In the genomic region with DNA sequence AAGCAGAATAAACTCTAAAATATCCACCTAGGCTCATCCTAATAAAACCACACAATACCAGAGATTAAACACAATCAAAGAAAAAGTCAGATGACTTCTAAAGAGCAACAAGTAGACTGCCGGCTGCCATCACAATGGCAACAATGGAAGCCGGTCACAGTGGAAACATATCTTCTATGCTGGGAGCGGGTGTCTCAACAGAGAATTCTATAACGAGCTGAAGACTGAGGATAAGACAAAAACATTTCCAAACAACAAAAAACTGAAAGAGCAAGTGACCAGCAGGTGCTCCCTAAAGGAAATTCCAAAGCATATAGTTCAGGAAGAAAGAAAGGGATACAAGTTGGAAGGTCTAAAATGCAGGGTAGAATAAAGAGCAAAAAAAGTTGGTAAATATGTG, we compare ENCODE assay signal across 30 cellular contexts. TPM values are rescaled to one million over a fixed set of nuclear protein-coding genes. Genes with fewer than 3 reads are reported as not detected.
A peak's percentile ranks its signal among the peaks of the same experiment; 100 is the strongest.
DNase-seq lines count a peak whose midpoint lies in the region; ATAC-seq, FAIRE-seq and TF ChIP-seq lines count a peak whose summit lies in the region.
"Had no signal": no experiment of that assay in that cellular context is flagged by ENCODE, and none has a peak within 500 bp of the region (broad histone marks: within the 10 kb centered on the region; RNA-seq: fewer than 3 reads in every experiment).

No MANE protein-coding gene starts in this region.

- H3K4me1 Mint-ChIP-seq in CD8-positive, alpha-beta T cell (ENCODE audit: low read depth) = peaks cover 62% of the 10 kb centered on the region
- H3K4me1 Mint-ChIP-seq in progenitor cell of endocrine pancreas (ENCODE audit: low read depth) = peaks cover 15% of the 10 kb centered on the region

- intact Hi-C loops in CD8-positive, alpha-beta T cell (cut with DNase I, micrococcal nuclease) = no loop called here
- intact Hi-C loops in esophagus squamous epithelium (cut with DNase I) = no loop called here
- intact Hi-C loops in sigmoid colon (cut with DNase I) = no loop called here

- no peak overlapping the region for H3K27ac ChIP-seq in CD8-positive, alpha-beta T cell (ENCODE audit: low read depth, low read length)
- no peak overlapping the region for H3K27ac ChIP-seq in HEK293 (ENCODE audit: extremely low read depth, low read depth, low read length)
- peak overlapping the region in 3 of 4 donors; percentile 80 to 85 (median 81) for H3K27ac ChIP-seq in esophagus squamous epithelium
- H3K27ac ChIP-seq in sigmoid colon = peak overlapping the region in 3 of 4 donors; percentile 77 to 86 (median 85)
- H3K27ac ChIP-seq: body of pancreas, parathyroid adenoma had no signal

- no peaks in the 10 kb centered on the region for H3K27me3 Mint-ChIP-seq in CD8-positive, alpha-beta T cell (ENCODE audit: low read depth)
- no peaks in the 10 kb centered on the region for H3K27me3 Mint-ChIP-seq in progenitor cell of endocrine pancreas
- H3K27me3 Mint-ChIP-seq: activated T-cell treated with anti-CD3 and anti-CD28 coated beads, Interleukin-2, amount 50 U/mL, for 24 hours; IgD-negative memory B cell had no signal

- no peak overlapping the region for H3K4me3 Mint-ChIP-seq in CD8-positive, alpha-beta T cell
- H3K4me3 Mint-ChIP-seq in progenitor cell of endocrine pancreas (ENCODE audit: low read depth) = no peak overlapping the region
- H3K4me3 Mint-ChIP-seq: activated T-cell treated with anti-CD3 and anti-CD28 coated beads, Interleukin-2, amount 50 U/mL, for 24 hours; IgD-negative memory B cell; nephron progenitor cell had no signal

- CTCF ChIA-PET in CD8-positive, alpha-beta T cell (lab: Charles Lee) = no interaction called here
- CTCF ChIA-PET in HEK293 (lab: Yijun Ruan, JAX) = no interaction called here

- H3K36me3 Mint-ChIP-seq in CD8-positive, alpha-beta T cell = peaks cover 44% of the 10 kb centered on the region
- peaks cover 3% of the 10 kb centered on the region for H3K36me3 Mint-ChIP-seq in progenitor cell of endocrine pancreas (ENCODE audit: insufficient read depth)

- TF ChIP-seq POLR2A in esophagus squamous epithelium (IDR thresholded peaks at IDR 0.05) (no peak), sigmoid colon (IDR thresholded peaks at IDR 0.05) (no peak)

- peaks cover 5% of the 10 kb centered on the region for H3K4me1 ChIP-seq in CD8-positive, alpha-beta T cell (ENCODE audit: insufficient read depth, low read length)
- H3K4me1 ChIP-seq in HEK293 (ENCODE audit: control insufficient read depth, insufficient read depth, low read length) = no peaks in the 10 kb centered on the region
- peaks cover 14 to 91% (median 24%) of the 10 kb centered on the region in 3 donors for H3K4me1 ChIP-seq in esophagus squamous epithelium
- H3K4me1 ChIP-seq in sigmoid colon = peaks cover 0 to 38% (median 30%) of the 10 kb centered on the region in 4 donors
- H3K4me1 ChIP-seq: parathyroid adenoma had no signal

- no peak for DNase-seq in CD8-positive, alpha-beta T cell
- DNase-seq in esophagus squamous epithelium (lab: John Stamatoyannopoulos, UW) (no peak), sigmoid colon (no peak), GM19239 (ENCODE audit: insufficient read length, low spot score) (no peak), progenitor cell of endocrine pancreas (ENCODE audit: low spot score, unreplicated experiment) (no peak)
- DNase-seq in activated effector memory CD4-positive, alpha-beta T cell treated with Interleukin-2 at 50 U/mL for 16 hours = no peak
- DNase-seq: activated CD4-positive, alpha-beta T cell treated with anti-CD3 and anti-CD28 coated beads for 4 hours; activated naive CD4-positive, alpha-beta T cell; activated T-cell treated with anti-CD3 and anti-CD28 coated beads, Interleukin-2, amount 50 U/mL, for 24 hours; body of pancreas; cerebellar nuclear complex; COR-L47; gastrocnemius medialis; kidney glomerular epithelial cell; NCI-H1436 treated with DMSO at 0.1 percent for 48 hours; NCI-H2107; NCI-H345; NCI-H748 treated with DMSO at 0.1 percent for 48 hours; nephron progenitor cell; SHP77 treated with DMSO at 0.1 percent for 48 hours; T-helper 9 cell; transverse colon had no signal

- H3K27me3 ChIP-seq in CD8-positive, alpha-beta T cell (ENCODE audit: insufficient read depth, low read length) = no peaks in the 10 kb centered on the region
- no peaks in the 10 kb centered on the region for H3K27me3 ChIP-seq in esophagus squamous epithelium
- no peaks in the 10 kb centered on the region for H3K27me3 ChIP-seq in sigmoid colon
- H3K27me3 ChIP-seq: body of pancreas, gastrocnemius medialis, right atrium auricular region, transverse colon had no signal

- H3K36me3 ChIP-seq in CD8-positive, alpha-beta T cell (ENCODE audit: insufficient read depth, low read length) = peaks cover 12% of the 10 kb centered on the region
- H3K36me3 ChIP-seq in HEK293 (ENCODE audit: control insufficient read depth in 2 of 2, insufficient read depth in 1 of 2, low read length in 2 of 2) (peaks cover 0 to 26% of the 10 kb centered on the region in 2 experiments), esophagus squamous epithelium (peaks cover 0 to 26% (median 0%) of the 10 kb centered on the region in 3 donors), sigmoid colon (peaks cover 0 to 19% (median 3%) of the 10 kb centered on the region in 4 donors)
- H3K36me3 ChIP-seq: transverse colon had no signal

- POLR2A ChIA-PET in CD8-positive, alpha-beta T cell (lab: Charles Lee) = interaction anchor here (0.8 kb wide), 1 partner anchor 18 kb away, joined by 3 read pairs; no protein-coding TSS in a partner anchor
- POLR2A ChIA-PET in HEK293 (lab: Yijun Ruan, JAX) = no interaction called here

- H3K9me3 Mint-ChIP-seq in CD8-positive, alpha-beta T cell = no peaks in the 10 kb centered on the region
- H3K9me3 Mint-ChIP-seq in progenitor cell of endocrine pancreas (ENCODE audit: low read depth) = no peaks in the 10 kb centered on the region
- H3K9me3 Mint-ChIP-seq: activated T-cell treated with anti-CD3 and anti-CD28 coated beads, Interleukin-2, amount 50 U/mL, for 24 hours; IgD-negative memory B cell had no signal

- no peak for TF ChIP-seq CTCF in CD8-positive, alpha-beta T cell (IDR thresholded peaks at IDR 0.05)
- TF ChIP-seq CTCF in HEK293 (tag by site-specific recombination; IDR thresholded peaks at IDR 0.05) (no peak), esophagus squamous epithelium (IDR thresholded peaks at IDR 0.05) (no peak), sigmoid colon (IDR thresholded peaks at IDR 0.05) (no peak), progenitor cell of endocrine pancreas (IDR thresholded peaks at IDR 0.05; ENCODE audit: unreplicated experiment) (no peak)

- H3K9me3 ChIP-seq in CD8-positive, alpha-beta T cell (ENCODE audit: low read length) = no peaks in the 10 kb centered on the region
- no peaks in the 10 kb centered on the region for H3K9me3 ChIP-seq in HEK293 (ENCODE audit: control insufficient read depth, insufficient read depth, low read depth, low read length)
- no peaks in the 10 kb centered on the region for H3K9me3 ChIP-seq in esophagus squamous epithelium
- H3K9me3 ChIP-seq in sigmoid colon = no peaks in the 10 kb centered on the region
- H3K9me3 ChIP-seq: body of pancreas, gastrocnemius medialis, right atrium auricular region, transverse colon had no signal

- ATAC-seq in CD8-positive, alpha-beta T cell = no peak
- ATAC-seq in GM19452 (IDR thresholded peaks at IDR 0.05; ENCODE audit: unreplicated experiment) = no peak
- ATAC-seq: body of pancreas, gastrocnemius medialis, Panc1 had no signal

- FAIRE-seq in GM19239 (lab: Jason Lieb, UNC) = no peak
- FAIRE-seq: G401.6 had no signal

- peak overlapping the region; percentile 6 for H3K27ac Mint-ChIP-seq in CD8-positive, alpha-beta T cell
- H3K27ac Mint-ChIP-seq in progenitor cell of endocrine pancreas = no peak overlapping the region
- H3K27ac Mint-ChIP-seq: IgD-negative memory B cell, nephron progenitor cell had no signal

- TF ChIP-seq EP300 in sigmoid colon (IDR thresholded peaks at IDR 0.05) = no peak

- H3K4me3 ChIP-seq in CD8-positive, alpha-beta T cell (ENCODE audit: low read depth, low read length) = no peak overlapping the region
- H3K4me3 ChIP-seq in HEK293 (ENCODE audit: low read depth, low read length) = no peak overlapping the region
- H3K4me3 ChIP-seq in esophagus squamous epithelium = no peak overlapping the region
- no peak overlapping the region for H3K4me3 ChIP-seq in sigmoid colon
- H3K4me3 ChIP-seq: body of pancreas, gastrocnemius medialis, right atrium auricular region, smooth muscle cell, transverse colon had no signal

- WGBS in esophagus squamous epithelium, 2 donors = 80 to 87% methylated on average over 3 to 4 of the region's 4 CpGs
- 91 to 92% methylated on average over 4 of the region's 4 CpGs for WGBS in sigmoid colon, 2 donors

TF ChIP-seq in HEK293, 187 proteins besides CTCF, POLR2A, EP300 and RAD21:
- TF ChIP-seq, protein P1, sequence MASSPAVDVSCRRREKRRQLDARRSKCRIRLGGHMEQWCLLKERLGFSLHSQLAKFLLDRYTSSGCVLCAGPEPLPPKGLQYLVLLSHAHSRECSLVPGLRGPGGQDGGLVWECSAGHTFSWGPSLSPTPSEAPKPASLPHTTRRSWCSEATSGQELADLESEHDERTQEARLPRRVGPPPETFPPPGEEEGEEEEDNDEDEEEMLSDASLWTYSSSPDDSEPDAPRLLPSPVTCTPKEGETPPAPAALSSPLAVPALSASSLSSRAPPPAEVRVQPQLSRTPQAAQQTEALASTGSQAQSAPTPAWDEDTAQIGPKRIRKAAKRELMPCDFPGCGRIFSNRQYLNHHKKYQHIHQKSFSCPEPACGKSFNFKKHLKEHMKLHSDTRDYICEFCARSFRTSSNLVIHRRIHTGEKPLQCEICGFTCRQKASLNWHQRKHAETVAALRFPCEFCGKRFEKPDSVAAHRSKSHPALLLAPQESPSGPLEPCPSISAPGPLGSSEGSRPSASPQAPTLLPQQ (tag by site-specific recombination; IDR thresholded peaks at IDR 0.05) = no peak
- peak; percentile 31; the same call in 1 of the 2 replicates for TF ChIP-seq SCRT2 (tag by site-specific recombination; IDR thresholded peaks at IDR 0.05)

RNA-seq across cellular contexts. Expression of a gene that starts 8.9 kb away (rescaled TPM):
- 10 to 100 TPM; 29.6 to 30.1 TPM for total RNA-seq in CD8-positive, alpha-beta T cell
- total RNA-seq in esophagus squamous epithelium (10 to 100 TPM; 22.4 to 92.4 (median 29.5) TPM), sigmoid colon (10 to 100 TPM; 32.5 to 51.0 (median 45.1) TPM), progenitor cell of endocrine pancreas (26.2 and 27.1 TPM in 2 replicates)
- 10 to 100 TPM; 54.7 to 65.2 (median 64.2) TPM for polyA plus RNA-seq in sigmoid colon

RNA-seq across cellular contexts. Expression of a gene that starts 54.1 kb away (rescaled TPM):
- total RNA-seq in CD8-positive, alpha-beta T cell = 100 to 1,000 TPM; 224 to 240 TPM
- 10 to 100 TPM; 84.9 to 97.9 (median 89.8) TPM for total RNA-seq in esophagus squamous epithelium
- total RNA-seq in sigmoid colon = 100 to 1,000 TPM in 2 of 4 donors, 10 to 100 TPM in 2; 54.6 to 177 (median 102) TPM
- 100 to 1,000 TPM in 1 of 3 donors, 10 to 100 TPM in 2; 16.9 to 105 (median 19.8) TPM for polyA plus RNA-seq in sigmoid colon
- total RNA-seq in progenitor cell of endocrine pancreas = 23.4 and 23.6 TPM in 2 replicates

RNA-seq across cellular contexts. Expression of a gene that starts 56.4 kb away (rescaled TPM):
- 10 to 100 TPM; 17.6 to 22.6 TPM for total RNA-seq in CD8-positive, alpha-beta T cell
- 1 to 10 TPM in 3 of 4 donors, under 1 TPM in 1; 0.56 to 4.4 (median 2.5) TPM for total RNA-seq in esophagus squamous epithelium
- total RNA-seq in sigmoid colon = 1 to 10 TPM; 2.5 to 6.8 (median 3.7) TPM
- polyA plus RNA-seq in sigmoid colon = 1 to 10 TPM; 5.1 to 5.4 (median 5.4) TPM
- 12.5 and 14.4 TPM in 2 replicates for total RNA-seq in progenitor cell of endocrine pancreas

Comparison
In these comparisons a context has a peak if more than half of its experiments do, and no peak if none do; other contexts are left out.
1. H3K27ac ChIP-seq: peak in esophagus squamous epithelium (3 of 4) and sigmoid colon (3 of 4); none in CD8-positive, alpha-beta T cell (single experiment) and HEK293 (single experiment).